In the genomic region with DNA sequence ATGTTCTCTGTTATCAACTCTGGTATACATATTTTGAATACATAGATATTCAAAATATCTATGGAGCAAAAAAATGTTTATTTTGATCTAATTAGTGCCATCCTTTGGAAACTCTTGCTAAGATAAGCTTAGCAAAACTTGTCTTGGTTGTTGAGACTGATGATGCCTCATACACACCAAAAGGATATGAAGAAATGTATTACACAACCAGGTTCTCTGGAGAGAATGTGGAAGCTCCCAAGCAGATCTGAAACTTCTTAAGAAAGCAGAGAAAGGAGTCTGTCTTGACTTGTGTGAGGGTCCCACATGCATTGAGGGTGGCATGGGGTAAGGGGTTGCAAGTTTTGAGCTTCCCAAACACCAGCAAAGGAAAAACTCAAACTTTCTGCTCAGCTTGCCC, we compare ENCODE assay signal across 17 cellular contexts.
DNase-seq lines count a peak whose midpoint lies in the region; ATAC-seq and TF ChIP-seq lines count a peak whose summit lies in the region.
"Had no signal": no experiment of that assay in that cellular context is flagged by ENCODE, and none has a peak within 500 bp of the region (broad histone marks: within the 10 kb centered on the region; RNA-seq: fewer than 3 reads in every experiment).

No MANE protein-coding gene starts in this region.

- H3F3A ChIP-seq in Loucy (ENCODE audit: low read depth) (no peaks in the 10 kb centered on the region), SU-DHL-6 (ENCODE audit: insufficient read depth) (no peaks in the 10 kb centered on the region)

- peaks cover 9% of the 10 kb centered on the region for H3K4me1 ChIP-seq in Loucy (ENCODE audit: insufficient read depth, low read length, poor library complexity, severe bottlenecking)
- H3K4me1 ChIP-seq: Peyer's patch had no signal

- no peak overlapping the region for H3K27ac ChIP-seq in SU-DHL-6 (ENCODE audit: low read depth, low read length)
- H3K27ac ChIP-seq: Peyer's patch had no signal

- no peaks in the 10 kb centered on the region for H4K20me1 ChIP-seq in Loucy (ENCODE audit: insufficient read depth, low read length, poor library complexity, severe bottlenecking)
- no peaks in the 10 kb centered on the region for H4K20me1 ChIP-seq in SU-DHL-6 (ENCODE audit: low read depth, low read length)

- no peaks in the 10 kb centered on the region for H3K9me2 ChIP-seq in Loucy (replicated peaks; ENCODE audit: low read depth, low read length)
- H3K9me2 ChIP-seq in SU-DHL-6 (replicated peaks; ENCODE audit: insufficient read depth, low read length) = no peaks in the 10 kb centered on the region

- ATAC-seq in HG02840 (IDR thresholded peaks at IDR 0.05; ENCODE audit: low FRiP score, unreplicated experiment) (no peak), HG03354 (IDR thresholded peaks at IDR 0.05; ENCODE audit: poor library complexity, severe bottlenecking, unreplicated experiment) (no peak)
- ATAC-seq: CD8-positive, alpha-beta T cell; HepG2 had no signal

- H2AFZ ChIP-seq in Loucy (ENCODE audit: low read length) = peak overlapping the region; percentile 86
- H2AFZ ChIP-seq in SU-DHL-6 (ENCODE audit: low read depth, low read length, severe bottlenecking) = peak overlapping the region; percentile 21

- H3K4me2 ChIP-seq in Loucy (ENCODE audit: low read depth, low read length, poor library complexity, severe bottlenecking) (no peak overlapping the region), SU-DHL-6 (ENCODE audit: low read depth, low read length, poor library complexity, severe bottlenecking) (no peak overlapping the region)

- TF ChIP-seq CTCF in Loucy (conservative IDR thresholded peaks at IDR 0.05; ENCODE audit: low read length) (no peak), SU-DHL-6 (IDR thresholded peaks at IDR 0.05; ENCODE audit: insufficient read depth, low read length, poor library complexity, severe bottlenecking) (no peak)

- H3K4me3 ChIP-seq in Loucy (ENCODE audit: low read length, poor library complexity, severe bottlenecking) (no peak overlapping the region), SU-DHL-6 (ENCODE audit: insufficient read depth, low read length, poor library complexity, severe bottlenecking) (no peak overlapping the region)
- H3K4me3 ChIP-seq: Peyer's patch had no signal

- no peaks in the 10 kb centered on the region for H3K9me3 ChIP-seq in Loucy (ENCODE audit: insufficient read depth, low read depth, low read length)
- 0 out of 2 replicates have a peak, but pooled peaks cover 5% of the 10 kb centered on the region for H3K9me3 ChIP-seq in SU-DHL-6 (ENCODE audit: insufficient read depth, low read length)
- H3K9me3 ChIP-seq: Peyer's patch had no signal

- H3K9ac ChIP-seq in Loucy (ENCODE audit: low read depth, low read length, poor library complexity, severe bottlenecking) = no peak overlapping the region
- no peak overlapping the region for H3K9ac ChIP-seq in SU-DHL-6 (ENCODE audit: low read length)

- no peaks in the 10 kb centered on the region for H3K27me3 ChIP-seq in Loucy (ENCODE audit: insufficient read depth, low read length, poor library complexity, severe bottlenecking)
- H3K27me3 ChIP-seq in SU-DHL-6 (ENCODE audit: low read length) = no peaks in the 10 kb centered on the region
- H3K27me3 ChIP-seq: Peyer's patch had no signal

- H3K79me2 ChIP-seq in Loucy (ENCODE audit: insufficient read depth, low read length) = no peaks in the 10 kb centered on the region
- H3K79me2 ChIP-seq in SU-DHL-6 (ENCODE audit: insufficient read depth, low read length) = no peaks in the 10 kb centered on the region

- DNase-seq in CD1c-positive myeloid dendritic cell (ENCODE audit: extremely low spot score) (peak; percentile 3), iris pigment epithelial cell (ENCODE audit: low read depth) (peak; percentile 42), A172 (ENCODE audit: low spot score) (no peak)
- DNase-seq: ACHN; CD8-positive, alpha-beta T cell; DMS79 treated with DMSO at 0.1 percent for 48 hours; GDM1; NCI-H1092; NCI-H345; NCI-H526 treated with DMSO at 0.1 percent for 48 hours; Peyer's patch; SHP77 had no signal

- H3K36me3 ChIP-seq in Loucy (ENCODE audit: insufficient read depth, low read length) = no peaks in the 10 kb centered on the region
- 0 out of 2 replicates have a peak, but pooled peaks cover 2% of the 10 kb centered on the region for H3K36me3 ChIP-seq in SU-DHL-6 (ENCODE audit: low read length)
- H3K36me3 ChIP-seq: Peyer's patch had no signal
